ENCODE assay signal across 8 cellular contexts in genomic region chr12:4421590-4422031, GRCh38. TPM values are rescaled to one million over a fixed set of nuclear protein-coding genes. Genes with fewer than 3 reads are reported as not detected.
DNase-seq lines count a peak whose midpoint lies in the region; ATAC-seq, FAIRE-seq and TF ChIP-seq lines count a peak whose summit lies in the region.

No MANE protein-coding gene starts in this region.

- no peaks in the 10 kb centered on the region for H3K27me3 ChIP-seq in SU-DHL-6 (ENCODE audit: low read length)
- no peaks in the 10 kb centered on the region for H3K27me3 ChIP-seq in fibroblast of lung (ENCODE audit: control insufficient read depth, insufficient read depth, low read length)
- H3K27me3 ChIP-seq in pancreas = no peaks in the 10 kb centered on the region

- ATAC-seq in Right ventricle myocardium superior (ENCODE audit: poor library complexity) = peak; percentile 58
- no peak for ATAC-seq in Right ventricle myocardium inferior
- peak in 3 of 4 donors; percentile 49 to 71 (median 58) for ATAC-seq in pancreas
- ATAC-seq in HG03159 (IDR thresholded peaks at IDR 0.05; ENCODE audit: unreplicated experiment) = no peak
- no peak for ATAC-seq in GM18498 (IDR thresholded peaks at IDR 0.05; ENCODE audit: unreplicated experiment)

- no peaks in the 10 kb centered on the region for H3K4me1 ChIP-seq in fibroblast of lung (ENCODE audit: control insufficient read depth, extremely low read depth, insufficient read depth, low read length)
- no peaks in the 10 kb centered on the region for H3K4me1 ChIP-seq in pancreas

- no peak overlapping the region for H3K4me3 ChIP-seq in SU-DHL-6 (ENCODE audit: insufficient read depth, low read length, poor library complexity, severe bottlenecking)
- no peak overlapping the region for H3K4me3 ChIP-seq in fibroblast of lung (replicated peaks in 1 of 4; ENCODE audit: control extremely low read depth in 1 of 4, insufficient read depth in 1 of 4, low read depth in 3 of 4, low read length in 4 of 4)
- no peak overlapping the region for H3K4me3 ChIP-seq in pancreas

- TF ChIP-seq CTCF in SU-DHL-6 (IDR thresholded peaks at IDR 0.05; ENCODE audit: insufficient read depth, low read length, poor library complexity, severe bottlenecking) = peak; percentile 57
- TF ChIP-seq CTCF in fibroblast of lung (conservative IDR thresholded peaks at IDR 0.05 in 1 of 2, IDR thresholded peaks at IDR 0.05 in 1 of 2; ENCODE audit: low read depth in 1 of 2, low read length in 2 of 2) = peak; percentile 59 to 63
- TF ChIP-seq CTCF in pancreas (IDR thresholded peaks at IDR 0.05) = peak; percentile 40 to 56 (median 52)

- no peak overlapping the region for H3K27ac ChIP-seq in SU-DHL-6 (ENCODE audit: low read depth, low read length)
- H3K27ac ChIP-seq in fibroblast of lung (ENCODE audit: insufficient read depth, low read length) = no peak overlapping the region
- H3K27ac ChIP-seq in pancreas = no peak overlapping the region

- WGBS in pancreas, 2 donors = 28 to 29% methylated on average over 4 of the region's 4 CpGs

- no peaks in the 10 kb centered on the region for H3K9me2 ChIP-seq in SU-DHL-6 (replicated peaks; ENCODE audit: insufficient read depth, low read length)

- H3F3A ChIP-seq in SU-DHL-6 (ENCODE audit: insufficient read depth) = no peaks in the 10 kb centered on the region

- no peaks in the 10 kb centered on the region for H3K9me3 ChIP-seq in SU-DHL-6 (ENCODE audit: insufficient read depth, low read length)
- no peaks in the 10 kb centered on the region for H3K9me3 ChIP-seq in fibroblast of lung (ENCODE audit: control insufficient read depth, insufficient read depth, low read depth, low read length)
- no peaks in the 10 kb centered on the region for H3K9me3 ChIP-seq in pancreas

- H4K20me1 ChIP-seq in SU-DHL-6 (ENCODE audit: low read depth, low read length) (no peaks in the 10 kb centered on the region), fibroblast of lung (ENCODE audit: control insufficient read depth, extremely low read depth, insufficient read depth, low read length) (no peaks in the 10 kb centered on the region)

- H3K9ac ChIP-seq in SU-DHL-6 (ENCODE audit: low read length) = no peak overlapping the region
- no peak overlapping the region for H3K9ac ChIP-seq in fibroblast of lung (ENCODE audit: insufficient read depth, low read length)

- H3K79me2 ChIP-seq in SU-DHL-6 (ENCODE audit: insufficient read depth, low read length) (no peaks in the 10 kb centered on the region), fibroblast of lung (ENCODE audit: control insufficient read depth, insufficient read depth, low read length) (no peaks in the 10 kb centered on the region)

- H3K4me2 ChIP-seq in SU-DHL-6 (ENCODE audit: low read depth, low read length, poor library complexity, severe bottlenecking) = no peak overlapping the region
- H3K4me2 ChIP-seq in fibroblast of lung (ENCODE audit: extremely low read depth, insufficient read depth, low read length) = no peak overlapping the region

- H2AFZ ChIP-seq in SU-DHL-6 (ENCODE audit: low read depth, low read length, severe bottlenecking) (no peak overlapping the region), fibroblast of lung (ENCODE audit: low read length) (no peak overlapping the region)

- FAIRE-seq in pancreas (lab: Jason Lieb, UNC) = peak; percentile 32

- no peaks in the 10 kb centered on the region for H3K36me3 ChIP-seq in SU-DHL-6 (ENCODE audit: low read length)
- H3K36me3 ChIP-seq in fibroblast of lung (ENCODE audit: control insufficient read depth, insufficient read depth, low read length) = no peaks in the 10 kb centered on the region
- no peaks in the 10 kb centered on the region for H3K36me3 ChIP-seq in pancreas

- DNase-seq in Right ventricle myocardium superior = no peak
- DNase-seq in Right ventricle myocardium inferior (ENCODE audit: missing footprints) = no peak
- DNase-seq in LoVo (ENCODE audit: low spot score) = peak; percentile 61
- peak; percentile 7 to 39 for DNase-seq in fibroblast of lung (ENCODE audit: low read depth in 2 of 2)
- no peak for DNase-seq in pancreas

- intact Hi-C loops in Right ventricle myocardium superior (cut with DNase I) (loop anchor here (5.0 kb wide), 1 partner anchor 106 kb away; no protein-coding TSS in a partner anchor), Right ventricle myocardium inferior (cut with DNase I) (loop anchor here (5.0 kb wide), 1 partner anchor 106 kb away; no protein-coding TSS in a partner anchor), pancreas (cut with DNase I) (no loop called here)

RNA-seq across cellular contexts. Expression of gene FGF6, which starts 24.0 kb away (rescaled TPM):
- total RNA-seq in Right ventricle myocardium superior (not detected), Right ventricle myocardium inferior (not detected), fibroblast of lung (not detected in 2 replicates), pancreas (not detected)
- polyA plus RNA-seq in fibroblast of lung (not detected in 2 replicates), pancreas (not detected)
- polyA plus RNA-seq in fibroblast of lung (2012) = not detected in 2 replicates
- not detected in 2 replicates for polyA minus RNA-seq in fibroblast of lung (ENCODE audit: low replicate concordance)

RNA-seq across cellular contexts. Expression of gene FGF23, which starts 42.1 kb away (rescaled TPM):
- total RNA-seq in Right ventricle myocardium superior (not detected), Right ventricle myocardium inferior (not detected), fibroblast of lung (not detected in 2 replicates), pancreas (not detected)
- polyA plus RNA-seq in fibroblast of lung (not detected in 2 replicates), pancreas (not detected)
- polyA plus RNA-seq in fibroblast of lung (2012) = not detected in 2 replicates
- not detected in 2 replicates for polyA minus RNA-seq in fibroblast of lung (ENCODE audit: low replicate concordance)

Comparison
In these comparisons a context has a peak if more than half of its experiments do, and no peak if none do; other contexts are left out.
1. ATAC-seq: peak in Right ventricle myocardium superior (single experiment) and pancreas (3 of 4); none in Right ventricle myocardium inferior (single experiment), HG03159 (single experiment) and GM18498 (single experiment).
2. DNase-seq: peak in LoVo (single experiment) and fibroblast of lung (2 of 2); none in Right ventricle myocardium superior (single experiment), Right ventricle myocardium inferior (single experiment) and pancreas (0 of 6).
3. intact Hi-C loops: an anchor here in Right ventricle myocardium superior (5.0 kb wide) and Right ventricle myocardium inferior (5.0 kb wide); none called in pancreas.
4. Peak in every context shown above with its lines, with median percentiles within 50 percentile points of each other: CTCF ChIP-seq.